Comparison of ENCODE assay signal across 8 cellular contexts in genomic region chr11:107591098-107591445, GRCh38. TPM values are rescaled to one million over a fixed set of nuclear protein-coding genes. Genes with fewer than 3 reads are reported as not detected.
DNase-seq lines count a peak whose midpoint lies in the region; ATAC-seq, FAIRE-seq and TF ChIP-seq lines count a peak whose summit lies in the region.

ELMOD1 (plus strand) TSS chr11:107591147; CDS start chr11:107618190, 27,043 bp downstream.

- H3K9me3 ChIP-seq in Peyer's patch, result peaks cover 0 to 5% (median 0%) of the 10 kb centered on the region in 4 donors
- no peaks in the 10 kb centered on the region for H3K9me3 ChIP-seq in GM12878 (replicated peaks; ENCODE audit: control insufficient read depth, insufficient read depth, low read length)

- no peak within 1 kb of the TSS for H3K27ac Mint-ChIP-seq in activated CD8-positive, alpha-beta memory T cell treated with anti-CD3 and anti-CD28 coated beads, Interleukin-2, amount 10 ng/mL, durations not matched to agents 7 days and 5 days

- peak within 1 kb of the TSS; percentile 89 for H3K4me2 ChIP-seq in GM12878 (ENCODE audit: control insufficient read depth, insufficient read depth)

- H3K4me1 ChIP-seq in Peyer's patch (peaks cover 0 to 14% (median 10%) of the 10 kb centered on the region in 4 donors), GM12878 (ENCODE audit: control insufficient read depth, insufficient read depth, low read length) (no peaks in the 10 kb centered on the region)

- SMC1A ChIA-PET in GM12878 (lab: Charles Lee; ENCODE audit: uncharacterized antibody, unreplicated experiment), result interaction anchor here (1.2 kb wide), 1 partner anchor 98 kb away, joined by 3 read pairs; no protein-coding TSS in a partner anchor

- H3K27me3 ChIP-seq in Peyer's patch, result peaks cover 0 to 12% of the 10 kb centered on the region in 2 donors
- H3K27me3 ChIP-seq in GM12878 (replicated peaks in 1 of 2; ENCODE audit: control insufficient read depth in 2 of 2, insufficient read depth in 2 of 2, low read length in 1 of 2), result peaks cover 10 to 22% of the 10 kb centered on the region in 2 experiments

- no peaks in the 10 kb centered on the region for H3K79me2 ChIP-seq in GM12878 (ENCODE audit: control insufficient read depth, insufficient read depth, low read length)

- H2AFZ ChIP-seq in GM12878 (ENCODE audit: control insufficient read depth, low read depth, low read length), result peak within 1 kb of the TSS; percentile 36

- no peak for FAIRE-seq in GM12878 (lab: Jason Lieb, UNC)

- TF ChIP-seq CTCF in Peyer's patch (IDR thresholded peaks at IDR 0.05), result no peak
- TF ChIP-seq CTCF in GM12878 (IDR thresholded peaks at IDR 0.05 in 2 of 3, conservative IDR thresholded peaks at IDR 0.05 in 1 of 3; ENCODE audit: control insufficient read depth in 2 of 3, extremely low read depth in 1 of 3, insufficient read depth in 1 of 3, low read depth in 3 of 3, low read length in 3 of 3), result no peak

- WGBS in GM12878 (ENCODE audit: insufficient coverage, insufficient replicate concordance, low lambda C conversion rate, missing lambda C conversion rate), result 1% methylated on average over 36 of the region's 48 CpGs

- in situ Hi-C loops in GM12878 (cut with MboI), result no loop called here

- H3K36me3 Mint-ChIP-seq in activated CD8-positive, alpha-beta memory T cell treated with anti-CD3 and anti-CD28 coated beads, Interleukin-2, amount 10 ng/mL, durations not matched to agents 7 days and 5 days, result no peaks in the 10 kb centered on the region

- peak; percentile 48 for DNase-seq in activated CD8-positive, alpha-beta memory T cell treated with anti-CD3 and anti-CD28 coated beads, Interleukin-2, amount 10 ng/mL, durations not matched to agents 7 days and 5 days
- DNase-seq in activated CD8-positive, alpha-beta memory T cell treated with anti-CD3 and anti-CD28 coated beads for 24 hours, result no peak
- DNase-seq in Peyer's patch (peak in 2 of 3 donors; percentile 49 to 52), GM12878 (ENCODE audit: low read depth, low spot score) (no peak), sciatic nerve (ENCODE audit: low spot score) (peak; percentile 62)

- H3K9me3 Mint-ChIP-seq in activated CD8-positive, alpha-beta memory T cell treated with anti-CD3 and anti-CD28 coated beads, Interleukin-2, amount 10 ng/mL, durations not matched to agents 7 days and 5 days (ENCODE audit: low read depth), result no peaks in the 10 kb centered on the region

- H3K27me3 Mint-ChIP-seq in activated CD8-positive, alpha-beta memory T cell treated with anti-CD3 and anti-CD28 coated beads, Interleukin-2, amount 10 ng/mL, durations not matched to agents 7 days and 5 days, result peaks cover 88% of the 10 kb centered on the region

- no peaks in the 10 kb centered on the region for H4K20me1 ChIP-seq in GM12878 (ENCODE audit: control insufficient read depth, insufficient read depth)

- POLR2A ChIA-PET in GM12878 (lab: Charles Lee), result no interaction called here

- H3K4me1 Mint-ChIP-seq in activated CD8-positive, alpha-beta memory T cell treated with anti-CD3 and anti-CD28 coated beads, Interleukin-2, amount 10 ng/mL, durations not matched to agents 7 days and 5 days, result peaks cover 24% of the 10 kb centered on the region

- peak within 1 kb of the TSS; percentile 72 for H3K4me3 Mint-ChIP-seq in activated CD8-positive, alpha-beta memory T cell treated with anti-CD3 and anti-CD28 coated beads, Interleukin-2, amount 10 ng/mL, durations not matched to agents 7 days and 5 days

- CTCF ChIA-PET in activated CD8-positive, alpha-beta memory T cell treated with anti-CD3 and anti-CD28 coated beads, Interleukin-2, amount 10 ng/mL, durations not matched to agents 7 days and 5 days (lab: Charles Lee), result interaction anchor here (1.0 to 1.4 kb wide), 3 partner anchors 9 to 42 kb away, joined by 3 read pairs; no protein-coding TSS in a partner anchor
- CTCF ChIA-PET in GM12878 (lab: Yijun Ruan, JAX), result interaction anchor here (2.6 kb wide), 1 partner anchor 98 kb away, joined by 8 read pairs; no protein-coding TSS in a partner anchor

- RAD21 ChIA-PET in GM12878 (lab: Charles Lee; ENCODE audit: unreplicated experiment), result interaction anchor here (1.1 kb wide), 1 partner anchor 98 kb away, joined by 3 read pairs; no protein-coding TSS in a partner anchor

- H3K4me3 ChIP-seq in Peyer's patch, result peak within 1 kb of the TSS; percentile 34 to 62 (median 56)
- peak within 1 kb of the TSS; percentile 66; the same call in 1 of the 2 replicates for H3K4me3 ChIP-seq in GM12878
- H3K4me3 ChIP-seq in iPS-11a (ENCODE audit: low read depth, low read length), result peak within 1 kb of the TSS; percentile 75

- TF ChIP-seq RAD21 in GM12878 (IDR thresholded peaks at IDR 0.05; ENCODE audit: insufficient read depth, low read depth, low read length), result no peak

- H3K9ac ChIP-seq in GM12878 (ENCODE audit: control insufficient read depth, insufficient read depth, low read length), result no peak within 1 kb of the TSS

- ATAC-seq in activated CD8-positive, alpha-beta memory T cell treated with anti-CD3 and anti-CD28 coated beads, Interleukin-2, amount 10 ng/mL, durations not matched to agents 7 days and 5 days, result peak; percentile 70
- peak; percentile 67 for ATAC-seq in HG02798 (IDR thresholded peaks at IDR 0.05; ENCODE audit: poor library complexity, unreplicated experiment)
- peak; percentile 76 for ATAC-seq in GM12878
- ATAC-seq in sciatic nerve, result peak; percentile 79
- ATAC-seq in HG03378 (IDR thresholded peaks at IDR 0.05; ENCODE audit: unreplicated experiment), result no peak

- H3K27ac ChIP-seq in Peyer's patch (no peak within 1 kb of the TSS), GM12878 (ENCODE audit: control insufficient read depth, insufficient read depth) (no peak within 1 kb of the TSS)

- no peak for TF ChIP-seq POLR2A in Peyer's patch (IDR thresholded peaks at IDR 0.05)
- no peak for TF ChIP-seq POLR2A in GM12878 (IDR thresholded peaks at IDR 0.05; ENCODE audit: low read depth, low read length)

- BruUV-seq in GM12878 (replicated peaks; lab: Mats Ljungman, UMichigan), result no TSS peak

- TF ChIP-seq EP300 in GM12878 (IDR thresholded peaks at IDR 0.05; ENCODE audit: borderline replicate concordance in 1 of 2, control insufficient read depth in 1 of 2, low read depth in 2 of 2, low read length in 2 of 2), result no peak

- intact Hi-C loops in GM12878 (cut with micrococcal nuclease; ENCODE audit: unreplicated experiment) (no loop called here), sciatic nerve (cut with DNase I) (no loop called here)

- H3K36me3 ChIP-seq in Peyer's patch, result no peaks in the 10 kb centered on the region
- H3K36me3 ChIP-seq in GM12878 (ENCODE audit: control insufficient read depth in 2 of 2, insufficient read depth in 2 of 2, low read length in 1 of 2), result no peaks in the 10 kb centered on the region

TF ChIP-seq in GM12878, 131 proteins besides CTCF, POLR2A, EP300 and RAD21:
- TF ChIP-seq HDAC6 (IDR thresholded peaks at IDR 0.05; ENCODE audit: unreplicated experiment), result peak; percentile 44
- TF ChIP-seq SUZ12 (IDR thresholded peaks at IDR 0.05; ENCODE audit: unreplicated experiment), result peak; percentile 39
- 0 out of 3 replicates have a peak, but pooled peaks of 1 of the 2 experiments have one; percentile 21 for TF ChIP-seq EGR1 (IDR thresholded peaks at IDR 0.05; ENCODE audit: borderline replicate concordance in 1 of 2, low read depth in 2 of 2, low read length in 2 of 2)
- TF ChIP-seq CHD2 (IDR thresholded peaks at IDR 0.05; ENCODE audit: borderline replicate concordance, low read depth, low read length), result no peak
TF ChIP-seq in GM12878: peak in this region for 3.

RNA-seq across cellular contexts. Expression of gene ELMOD1, which starts in this region (rescaled TPM):
- total RNA-seq in activated CD8-positive, alpha-beta memory T cell treated with anti-CD3 and anti-CD28 coated beads, Interleukin-2, amount 10 ng/mL, durations not matched to agents 7 days and 5 days, result under 1 TPM in 1 of 2 experiments, not detected in 1; 0.16 TPM
- not detected for total RNA-seq in Peyer's patch
- not detected in 2 replicates for total RNA-seq in GM12878 (2013; cell fraction: nucleolus; rRNA removed)
- not detected in 2 replicates for total RNA-seq in GM12878 (2014; rRNA removed)
- not detected in 2 replicates for total RNA-seq in GM12878 (2014; rRNA removed; fragmentation: Illumina TruSeq; extraction: Trizol)
- not detected in 2 replicates for total RNA-seq in GM12878 (2021)
- not detected for polyA plus RNA-seq in GM12878 (2011; ENCODE audit: low read depth)
- polyA plus RNA-seq in GM12878 (2011; rRNA removed), result not detected in 2 replicates
- polyA plus RNA-seq in GM12878 (2011; cell fraction: cytosol; rRNA removed), result not detected in 2 replicates
- polyA plus RNA-seq in GM12878 (2011; cell fraction: nucleus; rRNA removed), result not detected in 2 replicates
- not detected in 2 replicates for polyA plus RNA-seq in GM12878 (2012)
- not detected in 2 replicates for polyA plus RNA-seq in GM12878 (2014; fragmentation: Illumina TruSeq; extraction: Trizol)
- polyA plus RNA-seq in GM12878 (2014; fragmentation: Nextera tagmentation; extraction: Ambion mirVana), result not detected
- 0.04 TPM in 1 of 2 replicates, not detected in the other for polyA plus RNA-seq in GM12878 (2014; rRNA removed)
- polyA plus RNA-seq in GM12878 (2016; fragmentation: Nextera tagmentation; extraction: Ambion mirVana), result not detected
- polyA minus RNA-seq in GM12878 (2011; rRNA and poly(A)+ RNA removed), result not detected in 2 replicates
- not detected in 2 replicates for polyA minus RNA-seq in GM12878 (2011; cell fraction: cytosol; rRNA and poly(A)+ RNA removed)
- not detected in 2 replicates for polyA minus RNA-seq in GM12878 (2011; cell fraction: nucleus; rRNA and poly(A)+ RNA removed)
- total RNA-seq in sciatic nerve, result 0.36 TPM

Comparison
In these comparisons a context has a peak if more than half of its experiments do, and no peak if none do; other contexts are left out.
1. Peak in DNase-seq and ATAC-seq in activated CD8-positive, alpha-beta memory T cell treated with anti-CD3 and anti-CD28 coated beads, Interleukin-2, amount 10 ng/mL, durations not matched to agents 7 days and 5 days; RNA of the gene not detected or under 1 TPM.
2. Peak in DNase-seq and H3K4me3 ChIP-seq in Peyer's patch; RNA of the gene not detected or under 1 TPM.
3. Peak in ATAC-seq, H3K4me3 ChIP-seq and H3K4me2 ChIP-seq in GM12878; RNA of the gene not detected or under 1 TPM.
4. Peak in DNase-seq and ATAC-seq in sciatic nerve; RNA of the gene not detected or under 1 TPM.